12 cellular contexts compared by ENCODE assay signal in genomic region chr1:151840421-151840820, GRCh38. TPM values are rescaled to one million over a fixed set of nuclear protein-coding genes. Genes with fewer than 3 reads are reported as not detected.
A peak's percentile ranks its signal among the peaks of the same experiment; 100 is the strongest.
DNase-seq lines count a peak whose midpoint lies in the region; ATAC-seq and TF ChIP-seq lines count a peak whose summit lies in the region.
"Had no signal": no experiment of that assay in that cellular context is flagged by ENCODE, and none has a peak within 500 bp of the region (broad histone marks: within the 10 kb centered on the region; RNA-seq: fewer than 3 reads in every experiment).

No MANE protein-coding gene starts in this region.

- H3K9me3 Mint-ChIP-seq in activated naive CD4-positive, alpha-beta T cell treated with anti-CD3 and anti-CD28 coated beads, Interleukin-2, amount 50 U/mL, for 24 hours = no peaks in the 10 kb centered on the region
- H3K9me3 Mint-ChIP-seq in brain = peaks cover 0 to 5% (median 3%) of the 10 kb centered on the region in 5 experiments
- H3K9me3 Mint-ChIP-seq in memory B cell = no peaks in the 10 kb centered on the region
- no peaks in the 10 kb centered on the region for H3K9me3 Mint-ChIP-seq in type B pancreatic cell

- ATAC-seq in memory B cell (ENCODE audit: low read depth) = no peak

- peaks cover 2% of the 10 kb centered on the region for H3K36me3 Mint-ChIP-seq in activated naive CD4-positive, alpha-beta T cell treated with anti-CD3 and anti-CD28 coated beads, Interleukin-2, amount 50 U/mL, for 24 hours
- H3K36me3 Mint-ChIP-seq in brain (no peaks in the 10 kb centered on the region), memory B cell (no peaks in the 10 kb centered on the region), type B pancreatic cell (peaks cover 8% of the 10 kb centered on the region)

- no peak for DNase-seq in activated naive CD4-positive, alpha-beta T cell treated with anti-CD3 and anti-CD28 coated beads, Interleukin-2, amount 50 U/mL, for 16 hours
- DNase-seq in memory B cell (ENCODE audit: low spot score in 2 of 2) (no peak), type B pancreatic cell (ENCODE audit: extremely low spot score, unreplicated experiment) (no peak), NCI-H1930 (lab: John Stamatoyannopoulos, UW) (no peak), AML-193 (lab: John Stamatoyannopoulos, UW) (no peak), HuH-7.5 (ENCODE audit: low spot score) (no peak)

- no peak overlapping the region for H3K27ac Mint-ChIP-seq in activated naive CD4-positive, alpha-beta T cell treated with anti-CD3 and anti-CD28 coated beads, Interleukin-2, amount 50 U/mL, for 24 hours
- no peak overlapping the region for H3K27ac Mint-ChIP-seq in brain
- H3K27ac Mint-ChIP-seq in memory B cell = no peak overlapping the region
- peak overlapping the region; percentile 92 for H3K27ac Mint-ChIP-seq in type B pancreatic cell

- no peaks in the 10 kb centered on the region for H3K27me3 Mint-ChIP-seq in activated naive CD4-positive, alpha-beta T cell treated with anti-CD3 and anti-CD28 coated beads, Interleukin-2, amount 50 U/mL, for 24 hours
- peaks cover 92% of the 10 kb centered on the region for H3K27me3 Mint-ChIP-seq in brain
- peaks cover 9% of the 10 kb centered on the region for H3K27me3 Mint-ChIP-seq in memory B cell
- H3K27me3 Mint-ChIP-seq in type B pancreatic cell = peaks cover 77% of the 10 kb centered on the region

- TF ChIP-seq CTCF in brain (conservative IDR thresholded peaks at IDR 0.05) (no peak), type B pancreatic cell (conservative IDR thresholded peaks at IDR 0.05) (no peak)

- H3K4me3 Mint-ChIP-seq in activated naive CD4-positive, alpha-beta T cell treated with anti-CD3 and anti-CD28 coated beads, Interleukin-2, amount 50 U/mL, for 24 hours = peak overlapping the region; percentile 86
- H3K4me3 Mint-ChIP-seq in brain = peak overlapping the region; percentile 76 to 82 (median 78)
- H3K4me3 Mint-ChIP-seq in memory B cell = peak overlapping the region; percentile 75
- H3K4me3 Mint-ChIP-seq in type B pancreatic cell = peak overlapping the region; percentile 88

- H3K4me1 Mint-ChIP-seq in activated naive CD4-positive, alpha-beta T cell treated with anti-CD3 and anti-CD28 coated beads, Interleukin-2, amount 50 U/mL, for 24 hours = peaks cover 35% of the 10 kb centered on the region
- H3K4me1 Mint-ChIP-seq in brain (peaks cover 39% of the 10 kb centered on the region), memory B cell (peaks cover 21% of the 10 kb centered on the region), type B pancreatic cell (ENCODE audit: unreplicated experiment) (peaks cover 13% of the 10 kb centered on the region)

RNA-seq across cellular contexts. Expression of gene C2CD4D, which starts 0.8 kb away (rescaled TPM):
- polyA plus RNA-seq in brain (ENCODE audit: insufficient read depth, low read depth, low replicate concordance) = 0.78 TPM
- 0.43 and 0.45 TPM in 2 replicates for total RNA-seq in type B pancreatic cell (ENCODE audit: low replicate concordance)
- total RNA-seq: esophagus muscularis mucosa, LHCN-M2, RPMI7951 had no signal
- polyA plus RNA-seq: neural cell had no signal

RNA-seq across cellular contexts. Expression of gene RORC, which starts 8.8 kb away (rescaled TPM):
- 3.1 TPM for polyA plus RNA-seq in brain (ENCODE audit: insufficient read depth, low read depth, low replicate concordance)
- not detected in 2 replicates for total RNA-seq in type B pancreatic cell (ENCODE audit: low replicate concordance)
- total RNA-seq: LHCN-M2, RPMI7951 had no signal

RNA-seq across cellular contexts. Expression of gene THEM5, which starts 13.1 kb away (rescaled TPM):
- polyA plus RNA-seq in brain (ENCODE audit: insufficient read depth, low read depth, low replicate concordance) = not detected
- total RNA-seq in type B pancreatic cell (ENCODE audit: low replicate concordance) = not detected in 2 replicates
- total RNA-seq: esophagus muscularis mucosa, LHCN-M2, RPMI7951 had no signal
- polyA plus RNA-seq: neural cell had no signal

RNA-seq across cellular contexts. Expression of gene LINGO4, which starts 35.2 kb away (rescaled TPM):
- 0.12 TPM for polyA plus RNA-seq in brain (ENCODE audit: insufficient read depth, low read depth, low replicate concordance)
- total RNA-seq in type B pancreatic cell (ENCODE audit: low replicate concordance) = not detected in 2 replicates
- total RNA-seq: esophagus muscularis mucosa, LHCN-M2, RPMI7951 had no signal
- polyA plus RNA-seq: neural cell had no signal

RNA-seq across cellular contexts. Expression of gene TDRKH, which starts 50.1 kb away (rescaled TPM):
- polyA plus RNA-seq in brain (ENCODE audit: insufficient read depth, low read depth, low replicate concordance) = 29.1 TPM
- total RNA-seq in type B pancreatic cell (ENCODE audit: low replicate concordance) = 8.9 and 10.0 TPM in 2 replicates
